1 cellular context compared by ENCODE assay signal in the genomic region with DNA sequence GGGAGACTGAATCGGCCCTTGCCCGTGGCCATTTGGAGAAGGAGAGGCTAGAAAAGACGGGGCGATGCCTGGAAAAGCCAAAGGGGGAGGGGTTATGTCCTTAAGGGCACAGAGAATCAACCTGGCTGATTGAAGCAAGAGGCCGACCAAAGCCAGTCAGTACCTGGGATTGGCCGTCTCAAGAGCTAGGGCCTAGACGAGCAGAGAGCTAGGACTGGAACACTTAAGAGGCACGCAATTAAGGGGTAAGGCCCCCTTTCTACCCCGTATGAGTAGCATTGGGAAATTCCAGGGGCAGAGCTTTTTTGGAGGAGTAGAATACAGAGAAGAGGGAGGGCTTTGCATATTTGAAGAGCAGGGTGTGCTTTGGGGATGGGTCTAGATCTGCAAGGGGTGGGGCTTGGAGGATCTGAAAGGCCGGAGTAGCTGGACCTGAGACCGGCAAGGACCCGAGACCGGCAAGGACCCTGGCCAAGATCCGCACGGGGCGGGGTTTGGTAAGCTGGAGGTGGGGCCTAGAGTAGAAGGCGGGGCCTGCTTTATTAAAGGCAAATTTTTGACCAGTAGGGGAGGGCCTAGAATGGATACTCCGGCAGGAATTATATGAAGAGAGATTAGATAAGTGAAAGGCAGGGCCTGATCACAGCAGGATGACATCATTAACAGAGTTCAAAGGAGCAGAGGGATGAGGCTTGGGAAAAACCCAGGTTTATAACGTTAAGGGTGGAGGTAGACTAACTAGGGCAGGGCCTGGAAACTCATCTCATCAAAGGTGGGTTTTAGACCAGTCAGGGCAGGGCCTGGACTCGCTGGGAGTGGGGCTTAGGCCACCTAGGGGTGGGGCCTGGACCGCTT.
TF ChIP-seq lines count a peak whose summit lies in the region.

No MANE protein-coding gene starts in this region.

TF ChIP-seq in HEK293, 187 proteins besides CTCF, POLR2A, EP300 and RAD21 (continued from another document):
- no peak for TF ChIP-seq ZBTB11 (tag by site-specific recombination; conservative IDR thresholded peaks at IDR 0.05; ENCODE audit: low read depth)
- TF ChIP-seq ZNF184 (tag by site-specific recombination; IDR thresholded peaks at IDR 0.05) = no peak
- TF ChIP-seq ZNF16 (tag by site-specific recombination; IDR thresholded peaks at IDR 0.05; ENCODE audit: low read depth) = no peak
- TF ChIP-seq ZNF311 (tag by site-specific recombination; IDR thresholded peaks at IDR 0.05; ENCODE audit: borderline replicate concordance) = no peak
- no peak for TF ChIP-seq PRDM6 (tag by site-specific recombination; IDR thresholded peaks at IDR 0.05)
- TF ChIP-seq, protein P1, sequence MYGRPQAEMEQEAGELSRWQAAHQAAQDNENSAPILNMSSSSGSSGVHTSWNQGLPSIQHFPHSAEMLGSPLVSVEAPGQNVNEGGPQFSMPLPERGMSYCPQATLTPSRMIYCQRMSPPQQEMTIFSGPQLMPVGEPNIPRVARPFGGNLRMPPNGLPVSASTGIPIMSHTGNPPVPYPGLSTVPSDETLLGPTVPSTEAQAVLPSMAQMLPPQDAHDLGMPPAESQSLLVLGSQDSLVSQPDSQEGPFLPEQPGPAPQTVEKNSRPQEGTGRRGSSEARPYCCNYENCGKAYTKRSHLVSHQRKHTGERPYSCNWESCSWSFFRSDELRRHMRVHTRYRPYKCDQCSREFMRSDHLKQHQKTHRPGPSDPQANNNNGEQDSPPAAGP (tag by site-specific recombination; IDR thresholded peaks at IDR 0.05) = peak; percentile 77; the same call in 1 of the 2 replicates
- TF ChIP-seq ZNF112 (tag by site-specific recombination; IDR thresholded peaks at IDR 0.05) = no peak
- TF ChIP-seq ZNF140 (tag by site-specific recombination; IDR thresholded peaks at IDR 0.05) = no peak
- TF ChIP-seq RBAK (tag by site-specific recombination; IDR thresholded peaks at IDR 0.05) = no peak
- no peak for TF ChIP-seq ZNF585B (tag by site-specific recombination; IDR thresholded peaks at IDR 0.05)
- peak; percentile 100 for TF ChIP-seq ZNF394 (tag by site-specific recombination; IDR thresholded peaks at IDR 0.05; ENCODE audit: borderline replicate concordance)
- TF ChIP-seq PRDM1 (tag by site-specific recombination; IDR thresholded peaks at IDR 0.05) = peak; percentile 56; the same call in 1 of the 2 replicates
- TF ChIP-seq, protein P2, sequence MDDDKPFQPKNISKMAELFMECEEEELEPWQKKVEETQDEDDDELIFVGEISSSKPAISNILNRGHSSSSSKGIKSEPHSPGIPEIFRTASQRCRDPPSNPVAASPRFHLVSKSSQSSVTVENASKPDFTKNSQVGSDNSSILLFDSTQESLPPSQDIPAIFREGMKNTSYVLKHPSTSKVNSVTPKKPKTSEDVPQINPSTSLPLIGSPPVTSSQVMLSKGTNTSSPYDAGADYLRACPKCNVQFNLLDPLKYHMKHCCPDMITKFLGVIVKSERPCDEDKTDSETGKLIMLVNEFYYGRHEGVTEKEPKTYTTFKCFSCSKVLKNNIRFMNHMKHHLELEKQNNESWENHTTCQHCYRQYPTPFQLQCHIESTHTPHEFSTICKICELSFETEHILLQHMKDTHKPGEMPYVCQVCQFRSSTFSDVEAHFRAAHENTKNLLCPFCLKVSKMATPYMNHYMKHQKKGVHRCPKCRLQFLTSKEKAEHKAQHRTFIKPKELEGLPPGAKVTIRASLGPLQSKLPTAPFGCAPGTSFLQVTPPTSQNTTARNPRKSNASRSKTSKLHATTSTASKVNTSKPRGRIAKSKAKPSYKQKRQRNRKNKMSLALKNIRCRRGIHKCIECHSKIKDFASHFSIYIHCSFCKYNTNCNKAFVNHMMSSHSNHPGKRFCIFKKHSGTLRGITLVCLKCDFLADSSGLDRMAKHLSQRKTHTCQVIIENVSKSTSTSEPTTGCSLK (tag by site-specific recombination; IDR thresholded peaks at IDR 0.05) = no peak
- peak; percentile 95 for TF ChIP-seq FEZF1 (tag by site-specific recombination; IDR thresholded peaks at IDR 0.05)
- TF ChIP-seq GLI2 (tag by site-specific recombination; IDR thresholded peaks at IDR 0.05; ENCODE audit: borderline replicate concordance, low read depth) = no peak
- no peak for TF ChIP-seq ZNF433 (tag by site-specific recombination; IDR thresholded peaks at IDR 0.05; ENCODE audit: low read depth)
- TF ChIP-seq ZXDB (tag by site-specific recombination; IDR thresholded peaks at IDR 0.05) = peak; percentile 72
- no peak for TF ChIP-seq ZNF626 (tag by site-specific recombination; IDR thresholded peaks at IDR 0.05)
- TF ChIP-seq ZNF221 (tag by site-specific recombination; IDR thresholded peaks at IDR 0.05; ENCODE audit: borderline replicate concordance) = no peak
- no peak for TF ChIP-seq OVOL3 (tag by site-specific recombination; IDR thresholded peaks at IDR 0.05)
- TF ChIP-seq ZNF214 (tag by site-specific recombination; IDR thresholded peaks at IDR 0.05; ENCODE audit: borderline replicate concordance) = no peak
- TF ChIP-seq ZNF146 (tag by site-specific recombination; IDR thresholded peaks at IDR 0.05) = no peak
- TF ChIP-seq SP7 (tag by site-specific recombination; IDR thresholded peaks at IDR 0.05) = peak; percentile 26; the same call in 1 of the 2 replicates
- peak; percentile 47; the same call in 1 of the 2 replicates for TF ChIP-seq PRDM4 (tag by site-specific recombination; IDR thresholded peaks at IDR 0.05)
- peak; percentile 83 for TF ChIP-seq ZNF629 (tag by site-specific recombination; IDR thresholded peaks at IDR 0.05)
- no peak for TF ChIP-seq ZNF843 (tag by site-specific recombination; IDR thresholded peaks at IDR 0.05)
- TF ChIP-seq ZNF155 (tag by site-specific recombination; IDR thresholded peaks at IDR 0.05) = no peak
- no peak for TF ChIP-seq EGR2 (tag by site-specific recombination; IDR thresholded peaks at IDR 0.05; ENCODE audit: low read depth)
- TF ChIP-seq ZNF777 (tag by site-specific recombination; IDR thresholded peaks at IDR 0.05; ENCODE audit: borderline replicate concordance) = peak; percentile 52; the same call in 1 of the 2 replicates
- TF ChIP-seq ZNF350 (tag by site-specific recombination; IDR thresholded peaks at IDR 0.05) = peak; percentile 75
- TF ChIP-seq ZNF600 (tag by site-specific recombination; IDR thresholded peaks at IDR 0.05) = no peak
- peak; percentile 27; the same call in 1 of the 2 replicates for TF ChIP-seq BCL11A (tag by site-specific recombination; IDR thresholded peaks at IDR 0.05; ENCODE audit: low read depth)
- peak; percentile 18; the same call in 1 of the 2 replicates for TF ChIP-seq IKZF3 (tag by site-specific recombination; IDR thresholded peaks at IDR 0.05)
- no peak for TF ChIP-seq ZNF416 (tag by site-specific recombination; IDR thresholded peaks at IDR 0.05)
- TF ChIP-seq ZNF530 (tag by site-specific recombination; IDR thresholded peaks at IDR 0.05; ENCODE audit: low read depth) = no peak
- TF ChIP-seq ZBTB20 (tag by site-specific recombination; IDR thresholded peaks at IDR 0.05) = peak; percentile 57
- TF ChIP-seq, protein P3, sequence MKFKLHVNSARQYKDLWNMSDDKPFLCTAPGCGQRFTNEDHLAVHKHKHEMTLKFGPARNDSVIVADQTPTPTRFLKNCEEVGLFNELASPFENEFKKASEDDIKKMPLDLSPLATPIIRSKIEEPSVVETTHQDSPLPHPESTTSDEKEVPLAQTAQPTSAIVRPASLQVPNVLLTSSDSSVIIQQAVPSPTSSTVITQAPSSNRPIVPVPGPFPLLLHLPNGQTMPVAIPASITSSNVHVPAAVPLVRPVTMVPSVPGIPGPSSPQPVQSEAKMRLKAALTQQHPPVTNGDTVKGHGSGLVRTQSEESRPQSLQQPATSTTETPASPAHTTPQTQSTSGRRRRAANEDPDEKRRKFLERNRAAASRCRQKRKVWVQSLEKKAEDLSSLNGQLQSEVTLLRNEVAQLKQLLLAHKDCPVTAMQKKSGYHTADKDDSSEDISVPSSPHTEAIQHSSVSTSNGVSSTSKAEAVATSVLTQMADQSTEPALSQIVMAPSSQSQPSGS (tag by site-specific recombination; IDR thresholded peaks at IDR 0.05; ENCODE audit: low read depth) = peak; percentile 97
- 0 out of 2 replicates have a peak, but pooled peaks have one; percentile 38 for TF ChIP-seq ZNF660 (tag by site-specific recombination; IDR thresholded peaks at IDR 0.05)
- TF ChIP-seq ZEB2 (tag by site-specific recombination; IDR thresholded peaks at IDR 0.05) = peak; percentile 68
- TF ChIP-seq, protein P4, sequence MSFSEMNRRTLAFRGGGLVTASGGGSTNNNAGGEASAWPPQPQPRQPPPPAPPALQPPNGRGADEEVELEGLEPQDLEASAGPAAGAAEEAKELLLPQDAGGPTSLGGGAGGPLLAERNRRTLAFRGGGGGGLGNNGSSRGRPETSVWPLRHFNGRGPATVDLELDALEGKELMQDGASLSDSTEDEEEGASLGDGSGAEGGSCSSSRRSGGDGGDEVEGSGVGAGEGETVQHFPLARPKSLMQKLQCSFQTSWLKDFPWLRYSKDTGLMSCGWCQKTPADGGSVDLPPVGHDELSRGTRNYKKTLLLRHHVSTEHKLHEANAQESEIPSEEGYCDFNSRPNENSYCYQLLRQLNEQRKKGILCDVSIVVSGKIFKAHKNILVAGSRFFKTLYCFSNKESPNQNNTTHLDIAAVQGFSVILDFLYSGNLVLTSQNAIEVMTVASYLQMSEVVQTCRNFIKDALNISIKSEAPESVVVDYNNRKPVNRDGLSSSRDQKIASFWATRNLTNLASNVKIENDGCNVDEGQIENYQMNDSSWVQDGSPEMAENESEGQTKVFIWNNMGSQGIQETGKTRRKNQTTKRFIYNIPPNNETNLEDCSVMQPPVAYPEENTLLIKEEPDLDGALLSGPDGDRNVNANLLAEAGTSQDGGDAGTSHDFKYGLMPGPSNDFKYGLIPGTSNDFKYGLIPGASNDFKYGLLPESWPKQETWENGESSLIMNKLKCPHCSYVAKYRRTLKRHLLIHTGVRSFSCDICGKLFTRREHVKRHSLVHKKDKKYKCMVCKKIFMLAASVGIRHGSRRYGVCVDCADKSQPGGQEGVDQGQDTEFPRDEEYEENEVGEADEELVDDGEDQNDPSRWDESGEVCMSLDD (tag by site-specific recombination; IDR thresholded peaks at IDR 0.05) = peak; percentile 50
- TF ChIP-seq ZNF404 (tag by site-specific recombination; IDR thresholded peaks at IDR 0.05) = no peak
- peak; percentile 61 for TF ChIP-seq ZNF335 (tag by site-specific recombination; conservative IDR thresholded peaks at IDR 0.05)
- TF ChIP-seq ZBTB21 (tag by site-specific recombination; IDR thresholded peaks at IDR 0.05) = peak; percentile 61; the same call in 1 of the 2 replicates
TF ChIP-seq in HEK293: peak in this region for 37.
